In genomic region chr10:34528320-34528719, GRCh38 we compare ENCODE assay signal across 9 cellular contexts.
DNase-seq lines count a peak whose midpoint lies in the region; ATAC-seq and TF ChIP-seq lines count a peak whose summit lies in the region.
"Had no signal": no experiment of that assay in that cellular context is flagged by ENCODE, and none has a peak within 500 bp of the region (broad histone marks: within the 10 kb centered on the region; RNA-seq: fewer than 3 reads in every experiment).

No MANE protein-coding gene starts in this region.

- H3K23ac ChIP-seq in mesenchymal stem cell (ENCODE audit: low read length in 2 of 2): no peak overlapping the region

- ATAC-seq in HG03378 (IDR thresholded peaks at IDR 0.05; ENCODE audit: unreplicated experiment) (peak; percentile 52), GM21381 (IDR thresholded peaks at IDR 0.05; ENCODE audit: unreplicated experiment) (no peak)

- no peak overlapping the region for H2AFZ ChIP-seq in mesenchymal stem cell (ENCODE audit: low read depth, low read length)

- in situ Hi-C loops in GM13976 (cut with MboI; ENCODE audit: low sequenced_read_pairs, unreplicated experiment): no loop called here

- H2BK12ac ChIP-seq in mesenchymal stem cell (ENCODE audit: low read length in 2 of 2): no peak overlapping the region

- H3K27me3 ChIP-seq in adipocyte (replicated peaks; ENCODE audit: control insufficient read depth, insufficient read depth, low read length) (no peaks in the 10 kb centered on the region), mesenchymal stem cell (ENCODE audit: control insufficient read depth in 1 of 2, insufficient read depth in 1 of 2, low read length in 2 of 2) (no peaks in the 10 kb centered on the region)

- H3K4me1 Mint-ChIP-seq in endothelial cell (ENCODE audit: unreplicated experiment): no peaks in the 10 kb centered on the region

- no peak overlapping the region for H3K4me2 ChIP-seq in mesenchymal stem cell (ENCODE audit: low read length, poor library complexity, severe bottlenecking)

- no peak overlapping the region for H3K4ac ChIP-seq in mesenchymal stem cell (ENCODE audit: low read depth in 1 of 2, low read length in 2 of 2)

- peak overlapping the region; percentile 93 for H3K27ac ChIP-seq in mesenchymal stem cell (ENCODE audit: low read length, poor library complexity, severe bottlenecking)

- H3K14ac ChIP-seq in mesenchymal stem cell (ENCODE audit: low read length in 2 of 2): no peak overlapping the region

- no peak overlapping the region for H3K4me3 Mint-ChIP-seq in endothelial cell (ENCODE audit: unreplicated experiment)
- H3K4me3 Mint-ChIP-seq: activated T-cell treated with anti-CD3 and anti-CD28 coated beads, Interleukin-2, amount 50 U/mL, for 24 hours had no signal

- H2BK120ac ChIP-seq in mesenchymal stem cell (ENCODE audit: low read depth, low read length): no peak overlapping the region

- DNase-seq in GM04504 (ENCODE audit: low read depth) (peak; percentile 84), adipocyte (ENCODE audit: low read depth) (peak; percentile 88), mesenchymal stem cell (peak; percentile 94), GM13976 (ENCODE audit: low spot score) (no peak), endothelial cell (ENCODE audit: low spot score) (no peak), NCI-H774 (lab: John Stamatoyannopoulos, UW) (no peak)
- DNase-seq: activated T-cell treated with anti-CD3 and anti-CD28 coated beads, Interleukin-2, amount 50 U/mL, for 24 hours had no signal

- H3K9me3 ChIP-seq in adipocyte (ENCODE audit: control insufficient read depth, low read length) (peaks cover 8% of the 10 kb centered on the region), mesenchymal stem cell (ENCODE audit: control insufficient read depth, low read length) (peaks cover 17% of the 10 kb centered on the region)

- H3K27ac Mint-ChIP-seq in endothelial cell (ENCODE audit: unreplicated experiment): no peak overlapping the region
- H3K27ac Mint-ChIP-seq: activated T-cell treated with anti-CD3 and anti-CD28 coated beads, Interleukin-2, amount 50 U/mL, for 24 hours had no signal

- peaks cover 16% of the 10 kb centered on the region for H3K79me1 ChIP-seq in mesenchymal stem cell (replicated peaks; ENCODE audit: low read length, poor library complexity, severe bottlenecking)

- H2BK15ac ChIP-seq in mesenchymal stem cell (ENCODE audit: low read depth, poor library complexity, severe bottlenecking): no peak overlapping the region

- peaks cover 15% of the 10 kb centered on the region for H3K4me1 ChIP-seq in adipocyte (ENCODE audit: control insufficient read depth, insufficient read depth, low read length)
- H3K4me1 ChIP-seq in mesenchymal stem cell (ENCODE audit: control insufficient read depth, insufficient read depth, low read depth, low read length): peaks cover 7% of the 10 kb centered on the region

- TF ChIP-seq CTCF in GM13976 (IDR thresholded peaks at IDR 0.05; ENCODE audit: borderline replicate concordance, control extremely low read depth, extremely low read depth, insufficient read depth, missing control alignments) (no peak), endothelial cell (IDR thresholded peaks at IDR 0.05; ENCODE audit: unreplicated experiment) (no peak)

- H4K8ac ChIP-seq in mesenchymal stem cell (ENCODE audit: low read length): no peak overlapping the region

- H4K91ac ChIP-seq in mesenchymal stem cell (ENCODE audit: low read length): no peak overlapping the region

- no peaks in the 10 kb centered on the region for H3K36me3 Mint-ChIP-seq in endothelial cell (ENCODE audit: low read depth, unreplicated experiment)

- WGBS in mesenchymal stem cell: 0% methylated on average over 3 of the region's 3 CpGs

- H3K18ac ChIP-seq in mesenchymal stem cell (ENCODE audit: low read depth in 1 of 2, low read length in 2 of 2): no peak overlapping the region

- no peaks in the 10 kb centered on the region for H3K27me3 Mint-ChIP-seq in endothelial cell (ENCODE audit: unreplicated experiment)

- H3K9me3 Mint-ChIP-seq in endothelial cell (ENCODE audit: unreplicated experiment): no peaks in the 10 kb centered on the region
- H3K9me3 Mint-ChIP-seq: activated T-cell treated with anti-CD3 and anti-CD28 coated beads, Interleukin-2, amount 50 U/mL, for 24 hours had no signal

- H2AK5ac ChIP-seq in mesenchymal stem cell (ENCODE audit: low read length, severe bottlenecking): no peak overlapping the region

- peak overlapping the region; percentile 4 for H2BK5ac ChIP-seq in mesenchymal stem cell (ENCODE audit: low read depth, low read length, poor library complexity, severe bottlenecking)

- H3K4me3 ChIP-seq in adipocyte (ENCODE audit: low read length) (no peak overlapping the region), mesenchymal stem cell (ENCODE audit: insufficient read depth in 1 of 2, low read depth in 1 of 2, low read length in 2 of 2) (no peak overlapping the region)

- no peak overlapping the region for H3K9ac ChIP-seq in adipocyte (ENCODE audit: low read length)
- peak overlapping the region; percentile 78 for H3K9ac ChIP-seq in mesenchymal stem cell (ENCODE audit: low read length)

- no peaks in the 10 kb centered on the region for H3K36me3 ChIP-seq in adipocyte (ENCODE audit: control insufficient read depth, insufficient read depth, low read length, severe bottlenecking)
- H3K36me3 ChIP-seq in mesenchymal stem cell (ENCODE audit: control insufficient read depth in 1 of 2, insufficient read depth in 2 of 2, low read depth in 1 of 2, low read length in 2 of 2): no peaks in the 10 kb centered on the region

Comparison
In these comparisons a context has a peak if more than half of its experiments do, and no peak if none do; other contexts are left out.
1. DNase-seq: peak in GM04504 (single experiment), adipocyte (single experiment) and mesenchymal stem cell (single experiment); none in GM13976 (single experiment), endothelial cell (single experiment) and NCI-H774 (single experiment).